In genomic region chr5:29197636-29198035, GRCh38 we compare ENCODE assay signal across 21 cellular contexts.
DNase-seq lines count a peak whose midpoint lies in the region; ATAC-seq lines count a peak whose summit lies in the region.
"Had no signal": no experiment of that assay in that cellular context is flagged by ENCODE, and none has a peak within 500 bp of the region (broad histone marks: within the 10 kb centered on the region; RNA-seq: fewer than 3 reads in every experiment).

No MANE protein-coding gene starts in this region.

- H3K9ac ChIP-seq in adipocyte (ENCODE audit: low read length): no peak overlapping the region

- H3K27me3 ChIP-seq in adipocyte (replicated peaks; ENCODE audit: control insufficient read depth, insufficient read depth, low read length): no peaks in the 10 kb centered on the region
- H3K27me3 ChIP-seq: heart left ventricle, upper lobe of left lung had no signal

- H3K4me1 ChIP-seq in adipocyte (ENCODE audit: control insufficient read depth, insufficient read depth, low read length): no peaks in the 10 kb centered on the region
- H3K4me1 ChIP-seq: heart left ventricle, upper lobe of left lung had no signal

- no peak for ATAC-seq in HG03342 (IDR thresholded peaks at IDR 0.05; ENCODE audit: unreplicated experiment)
- ATAC-seq: heart left ventricle, left colon had no signal

- no peaks in the 10 kb centered on the region for H3K9me3 ChIP-seq in adipocyte (ENCODE audit: control insufficient read depth, low read length)
- H3K9me3 ChIP-seq: upper lobe of left lung had no signal

- no peaks in the 10 kb centered on the region for H3K36me3 ChIP-seq in adipocyte (ENCODE audit: control insufficient read depth, insufficient read depth, low read length, severe bottlenecking)
- H3K36me3 ChIP-seq: heart left ventricle, upper lobe of left lung had no signal

- DNase-seq in 8988T (peak; percentile 23), HT1080 (ENCODE audit: low read depth) (peak; percentile 76), adipocyte (ENCODE audit: low read depth) (peak; percentile 0), iris pigment epithelial cell (ENCODE audit: low read depth) (peak; percentile 17), kidney glomerular epithelial cell (lab: John Stamatoyannopoulos, UW) (no peak), DMS 273 (lab: John Stamatoyannopoulos, UW; ENCODE audit: unreplicated experiment) (no peak), RPMI8226 (no peak)
- DNase-seq: activated CD4-positive, alpha-beta T cell treated with anti-CD3 and anti-CD28 coated beads for 4 hours; activated naive CD4-positive, alpha-beta T cell treated with anti-CD3 and anti-CD28 coated beads, Interleukin-2, amount 10 ng/mL, durations not matched to agents 7 days and 5 days; DMS79; GF-D8; heart left ventricle; left colon; NCI-H1105; NCI-H2081 treated with DMSO at 0.1 percent for 48 hours; small intestine; stimulated activated CD4-positive, alpha-beta T cell treated with anti-CD3 and anti-CD28 coated beads, Interleukin-2, amount 100 ng/mL, for 24 hours; substantia nigra; upper lobe of left lung had no signal

- H3K4me3 ChIP-seq in adipocyte (ENCODE audit: low read length): no peak overlapping the region
- H3K4me3 ChIP-seq: heart left ventricle, SK-N-MC, upper lobe of left lung had no signal

Comparison
In these comparisons a context has a peak if more than half of its experiments do, and no peak if none do; other contexts are left out.
1. DNase-seq: peak in 8988T (single experiment), HT1080 (single experiment), adipocyte (single experiment) and iris pigment epithelial cell (single experiment); none in kidney glomerular epithelial cell (single experiment), DMS 273 (single experiment) and RPMI8226 (single experiment).